ENCODE assay signal across 27 cellular contexts in the genomic region with DNA sequence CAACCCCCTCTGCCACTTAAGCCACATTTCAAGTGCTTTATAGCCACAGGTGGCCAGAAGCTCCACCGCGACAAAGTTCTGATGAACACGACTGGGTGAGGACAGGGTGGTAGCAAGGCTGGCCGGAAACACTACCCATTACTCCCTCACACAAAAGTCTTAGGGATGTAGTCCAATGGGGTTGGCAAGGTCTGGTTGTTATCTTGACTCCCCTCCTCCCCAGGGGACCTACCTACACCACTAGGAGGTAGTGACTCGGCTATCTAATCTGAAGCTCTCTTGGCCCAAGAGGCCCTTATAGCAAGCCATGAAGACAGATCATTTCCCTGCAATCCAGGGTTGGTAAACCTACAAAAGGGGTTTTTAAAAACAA. TPM values are rescaled to one million over a fixed set of nuclear protein-coding genes. Genes with fewer than 3 reads are reported as not detected.
DNase-seq lines count a peak whose midpoint lies in the region; ATAC-seq, FAIRE-seq and TF ChIP-seq lines count a peak whose summit lies in the region.
"Had no signal": no experiment of that assay in that cellular context is flagged by ENCODE, and none has a peak within 500 bp of the region (broad histone marks: within the 10 kb centered on the region; RNA-seq: fewer than 3 reads in every experiment).

No MANE protein-coding gene starts in this region.

- TF ChIP-seq POLR2A in K562 (conservative IDR thresholded peaks at IDR 0.05): no peak

- POLR2A ChIA-PET in activated CD8-positive, alpha-beta T cell treated with anti-CD3 and anti-CD28 coated beads for 36 hours (lab: Charles Lee): interaction anchor here (0.6 to 1.5 kb wide), 3 partner anchors 8 to 230 kb away, joined by 3 to 4 read pairs (median 3); no protein-coding TSS in a partner anchor
- POLR2A ChIA-PET in activated CD8-positive, alpha-beta T cell treated with anti-CD3 and anti-CD28 coated beads, Interleukin-2, amount 10 ng/mL, durations not matched to agents 7 days and 5 days (lab: Charles Lee): interaction anchor here (0.6 kb wide), 1 partner anchor 227 kb away, joined by 4 read pairs; no protein-coding TSS in a partner anchor
- POLR2A ChIA-PET in K562 (lab: Yijun Ruan, JAX) (interaction anchor here (0.7 kb wide), 1 partner anchor 8 kb away, joined by 7 read pairs; a partner anchor contains a TSS), A673 (lab: Charles Lee; ENCODE audit: low non-redundant PET) (interaction anchor here (0.6 kb wide), 1 partner anchor 71 kb away, joined by 4 read pairs; no protein-coding TSS in a partner anchor)

- H3K27ac ChIP-seq in K562 (ENCODE audit: extremely low read depth, low read depth, low read length): no peak overlapping the region
- H3K27ac ChIP-seq in A673 (ENCODE audit: low read depth, low read length, poor library complexity, severe bottlenecking): no peak overlapping the region
- H3K27ac ChIP-seq: esophagus squamous epithelium, ovary, transverse colon had no signal

- peaks cover 0 to 29% of the 10 kb centered on the region in 2 experiments; a peak in 3 of 5 replicates for H3K4me1 ChIP-seq in K562 (replicated peaks in 1 of 2; ENCODE audit: control insufficient read depth in 2 of 2, insufficient read depth in 2 of 2, low read length in 2 of 2)
- H3K4me1 ChIP-seq in A673 (ENCODE audit: insufficient read depth, low read length, poor library complexity, severe bottlenecking): no peaks in the 10 kb centered on the region
- H3K4me1 ChIP-seq: HAP-1 had no signal

- no peak overlapping the region for H3K9ac ChIP-seq in K562 (ENCODE audit: insufficient read depth in 1 of 2, low read depth in 2 of 2, low read length in 2 of 2)

- no peaks in the 10 kb centered on the region for H3K27me3 Mint-ChIP-seq in activated CD8-positive, alpha-beta T cell treated with anti-CD3 and anti-CD28 coated beads for 36 hours
- H3K27me3 Mint-ChIP-seq in activated CD8-positive, alpha-beta T cell treated with anti-CD3 and anti-CD28 coated beads, Interleukin-2, amount 10 ng/mL, durations not matched to agents 7 days and 5 days (ENCODE audit: low read depth): peaks cover 3% of the 10 kb centered on the region
- peaks cover 3% of the 10 kb centered on the region for H3K27me3 Mint-ChIP-seq in IgD-negative memory B cell

- H3K4me3 Mint-ChIP-seq in activated CD8-positive, alpha-beta T cell treated with anti-CD3 and anti-CD28 coated beads for 36 hours: no peak overlapping the region
- H3K4me3 Mint-ChIP-seq in activated CD8-positive, alpha-beta T cell treated with anti-CD3 and anti-CD28 coated beads, Interleukin-2, amount 10 ng/mL, durations not matched to agents 7 days and 5 days: no peak overlapping the region
- H3K4me3 Mint-ChIP-seq in IgD-negative memory B cell: no peak overlapping the region
- H3K4me3 Mint-ChIP-seq: activated T-cell treated with anti-CD3 and anti-CD28 coated beads, Interleukin-2, amount 50 U/mL, for 4 hours had no signal

- CTCF ChIA-PET in activated CD8-positive, alpha-beta T cell treated with anti-CD3 and anti-CD28 coated beads for 36 hours (lab: Charles Lee): interaction anchor here (3.4 to 6.7 kb wide), 2 partner anchors 11 to 46 kb away, joined by 13 to 39 read pairs; no protein-coding TSS in a partner anchor
- CTCF ChIA-PET in activated CD8-positive, alpha-beta T cell treated with anti-CD3 and anti-CD28 coated beads, Interleukin-2, amount 10 ng/mL, durations not matched to agents 7 days and 5 days (lab: Charles Lee): interaction anchor here (0.7 to 4.1 kb wide), 3 partner anchors 10 to 92 kb away, joined by 3 to 19 read pairs (median 3); no protein-coding TSS in a partner anchor
- CTCF ChIA-PET in K562 (lab: Yijun Ruan, JAX; ENCODE audit: low intra/inter-chr PET ratio): no interaction called here
- CTCF ChIA-PET in A673 (lab: Charles Lee): interaction anchor here (2.3 kb wide), 1 partner anchor 10 kb away, joined by 6 read pairs; no protein-coding TSS in a partner anchor

- peaks cover 4% of the 10 kb centered on the region for H3K9me1 ChIP-seq in K562 (ENCODE audit: control insufficient read depth, insufficient read depth, low read length)

- no peak for TF ChIP-seq EP300 in K562 (IDR thresholded peaks at IDR 0.05; ENCODE audit: low read length)

- peaks cover 62% of the 10 kb centered on the region; the same call in 2 of the 3 replicates for H3K36me3 ChIP-seq in K562 (ENCODE audit: control insufficient read depth, insufficient read depth, low read length)
- peaks cover 61% of the 10 kb centered on the region for H3K36me3 ChIP-seq in A673 (ENCODE audit: insufficient read depth, low read length, poor library complexity, severe bottlenecking)
- H3K36me3 ChIP-seq: ovary had no signal

- peak overlapping the region; percentile 57 for H3K27ac Mint-ChIP-seq in activated CD8-positive, alpha-beta T cell treated with anti-CD3 and anti-CD28 coated beads for 36 hours
- H3K27ac Mint-ChIP-seq in activated CD8-positive, alpha-beta T cell treated with anti-CD3 and anti-CD28 coated beads, Interleukin-2, amount 10 ng/mL, durations not matched to agents 7 days and 5 days: no peak overlapping the region
- H3K27ac Mint-ChIP-seq in IgD-negative memory B cell: peak overlapping the region; percentile 82 to 98 (median 94)

- peaks cover 20% of the 10 kb centered on the region; the same call in 1 of the 2 replicates for H4K20me1 ChIP-seq in K562 (replicated peaks; ENCODE audit: control insufficient read depth, insufficient read depth, low read length)

- no peak overlapping the region for H3K4me3 ChIP-seq in K562
- H3K4me3 ChIP-seq in A673 (ENCODE audit: low read depth, low read length, poor library complexity, severe bottlenecking): no peak overlapping the region
- H3K4me3 ChIP-seq: esophagus squamous epithelium, HAP-1, ovary, transverse colon had no signal

- no peak for FAIRE-seq in K562 (lab: Jason Lieb, UNC)

- no peak overlapping the region for H3K4me2 ChIP-seq in K562 (ENCODE audit: insufficient read depth, low read length)

- WGBS in K562 (ENCODE audit: insufficient coverage, low coverage, missing lambda C conversion rate): 76% methylated on average over 5 of the region's 5 CpGs

- H3K9me3 Mint-ChIP-seq in activated CD8-positive, alpha-beta T cell treated with anti-CD3 and anti-CD28 coated beads for 36 hours: no peaks in the 10 kb centered on the region
- H3K9me3 Mint-ChIP-seq in activated CD8-positive, alpha-beta T cell treated with anti-CD3 and anti-CD28 coated beads, Interleukin-2, amount 10 ng/mL, durations not matched to agents 7 days and 5 days (ENCODE audit: insufficient read depth): no peaks in the 10 kb centered on the region
- no peaks in the 10 kb centered on the region for H3K9me3 Mint-ChIP-seq in IgD-negative memory B cell
- H3K9me3 Mint-ChIP-seq: activated T-cell treated with anti-CD3 and anti-CD28 coated beads, Interleukin-2, amount 50 U/mL, for 4 hours had no signal

- H3K27me3 ChIP-seq in K562 (ENCODE audit: control insufficient read depth in 2 of 2, insufficient read depth in 2 of 2, low read length in 2 of 2) (no peaks in the 10 kb centered on the region), A673 (replicated peaks; ENCODE audit: insufficient read depth, low read depth, low read length, poor library complexity) (no peaks in the 10 kb centered on the region)
- H3K27me3 ChIP-seq: esophagus squamous epithelium, ovary, transverse colon had no signal

- no TSS peak for BruUV-seq in K562 (replicated peaks; lab: Mats Ljungman, UMichigan)
- BruUV-seq in A673 (replicated peaks; lab: Mats Ljungman, UMichigan): no TSS peak

- no peak for TF ChIP-seq RAD21 in K562 (CRISPR knock-in tag; conservative IDR thresholded peaks at IDR 0.05 in 1 of 2, IDR thresholded peaks at IDR 0.05 in 1 of 2)

- H3K9me3 ChIP-seq in K562 (replicated peaks; ENCODE audit: control insufficient read depth, insufficient read depth, low read depth, low read length) (no peaks in the 10 kb centered on the region), A673 (ENCODE audit: low read depth, low read length, poor library complexity, severe bottlenecking) (no peaks in the 10 kb centered on the region)
- H3K9me3 ChIP-seq: esophagus squamous epithelium, HAP-1, ovary, transverse colon had no signal

- no peak for TF ChIP-seq CTCF in activated CD8-positive, alpha-beta T cell treated with anti-CD3 and anti-CD28 coated beads for 36 hours (IDR thresholded peaks at IDR 0.05)
- TF ChIP-seq CTCF in K562 (IDR thresholded peaks at IDR 0.05 in 2 of 3, conservative IDR thresholded peaks at IDR 0.05 in 1 of 3; ENCODE audit: insufficient read depth in 2 of 3, low read depth in 1 of 3, low read length in 3 of 3) (no peak), A673 (conservative IDR thresholded peaks at IDR 0.05; ENCODE audit: low read depth, low read length) (no peak)

- no peak for DNase-seq in activated CD8-positive, alpha-beta T cell treated with anti-CD3 and anti-CD28 coated beads for 36 hours
- DNase-seq in activated CD8-positive, alpha-beta T cell treated with anti-CD3 and anti-CD28 coated beads, Interleukin-2, amount 10 ng/mL, durations not matched to agents 7 days and 5 days: no peak
- DNase-seq in K562 (ENCODE audit: extremely low read depth in 1 of 4, low spot score in 3 of 4) (no peak), posterior vena cava (ENCODE audit: low spot score) (peak; percentile 24), A673 (ENCODE audit: low spot score) (no peak), amniotic stem cell (lab: John Stamatoyannopoulos, UW) (no peak), occipital lobe (lab: John Stamatoyannopoulos, UW) (no peak)
- DNase-seq: activated naive CD4-positive, alpha-beta T cell treated with anti-CD3 and anti-CD28 coated beads, Interleukin-2, amount 50 U/mL, for 16 hours; activated T-cell treated with anti-CD3 and anti-CD28 coated beads, Interleukin-2, amount 50 U/mL, for 4 hours; effector CD8-positive, alpha-beta T cell; esophagus squamous epithelium; Kasumi-1; kidney glomerular epithelial cell; mammary epithelial cell; NCI-H1048; NCI-H187; NCI-H526; ovary; right cardiac atrium; stimulated activated CD4-positive, alpha-beta T cell treated with anti-CD3 and anti-CD28 coated beads, Interleukin-4, amount 100 ng/mL, for 24 hours; transverse colon had no signal

- no peak for ATAC-seq in activated CD8-positive, alpha-beta T cell treated with anti-CD3 and anti-CD28 coated beads for 36 hours
- ATAC-seq in activated CD8-positive, alpha-beta T cell treated with anti-CD3 and anti-CD28 coated beads, Interleukin-2, amount 10 ng/mL, durations not matched to agents 7 days and 5 days: no peak
- peak; percentile 39 for ATAC-seq in K562
- ATAC-seq: right cardiac atrium had no signal

- intact Hi-C loops in activated CD8-positive, alpha-beta T cell treated with anti-CD3 and anti-CD28 coated beads for 36 hours (cut with micrococcal nuclease): no loop called here
- intact Hi-C loops in K562 (cut with micrococcal nuclease) (no loop called here), posterior vena cava (cut with DNase I) (no loop called here), A673 (cut with micrococcal nuclease; ENCODE audit: unreplicated experiment) (no loop called here)

- H3K4me1 Mint-ChIP-seq in activated CD8-positive, alpha-beta T cell treated with anti-CD3 and anti-CD28 coated beads for 36 hours (ENCODE audit: low read depth): peaks cover 14% of the 10 kb centered on the region
- H3K4me1 Mint-ChIP-seq in activated CD8-positive, alpha-beta T cell treated with anti-CD3 and anti-CD28 coated beads, Interleukin-2, amount 10 ng/mL, durations not matched to agents 7 days and 5 days (ENCODE audit: low read depth): peaks cover 6% of the 10 kb centered on the region
- peaks cover 23 to 32% (median 26%) of the 10 kb centered on the region in 3 donors for H3K4me1 Mint-ChIP-seq in IgD-negative memory B cell

- no peak overlapping the region for H2AFZ ChIP-seq in K562 (ENCODE audit: low read depth, low read length)

- H3K36me3 Mint-ChIP-seq in activated CD8-positive, alpha-beta T cell treated with anti-CD3 and anti-CD28 coated beads for 36 hours (ENCODE audit: low read depth): peaks cover 46% of the 10 kb centered on the region
- H3K36me3 Mint-ChIP-seq in activated CD8-positive, alpha-beta T cell treated with anti-CD3 and anti-CD28 coated beads, Interleukin-2, amount 10 ng/mL, durations not matched to agents 7 days and 5 days (ENCODE audit: low read depth): peaks cover 54% of the 10 kb centered on the region
- peaks cover 6% of the 10 kb centered on the region for H3K36me3 Mint-ChIP-seq in IgD-negative memory B cell

- in situ Hi-C loops in K562 (cut with MboI): no loop called here

- H3K79me2 ChIP-seq in K562 (ENCODE audit: control insufficient read depth, insufficient read depth, low read length): no peaks in the 10 kb centered on the region

RNA-seq across cellular contexts. Expression of a gene that starts 8.4 kb away (rescaled TPM):
- total RNA-seq in activated CD8-positive, alpha-beta T cell treated with anti-CD3 and anti-CD28 coated beads for 36 hours: not detected
- not detected for total RNA-seq in activated CD8-positive, alpha-beta T cell treated with anti-CD3 and anti-CD28 coated beads, Interleukin-2, amount 10 ng/mL, durations not matched to agents 7 days and 5 days
- polyA plus RNA-seq in IgD-negative memory B cell (not detected), K562 (2011; rRNA removed) (not detected in 2 replicates), K562 (2014; fragmentation: Illumina TruSeq; extraction: Trizol) (not detected in 2 replicates), K562 (2014; fragmentation: Nextera tagmentation; extraction: Ambion mirVana) (not detected), K562 (2014; rRNA removed) (not detected in 2 replicates)
- total RNA-seq in K562 (2011; cell fraction: chromatin; rRNA removed; ENCODE audit: low replicate concordance): not detected in 2 replicates
- not detected in 2 replicates for total RNA-seq in K562 (2011; cell fraction: nucleolus; rRNA removed)
- not detected in 2 replicates for total RNA-seq in K562 (2011; cell fraction: nucleoplasm; rRNA removed)
- total RNA-seq in K562 (2014; rRNA removed) (not detected in 2 replicates), K562 (2014; rRNA removed; fragmentation: Illumina TruSeq; extraction: Trizol) (not detected in 2 replicates), K562 (2015; rRNA removed; fragmentation: Illumina TruSeq; extraction: Trizol) (not detected in 2 replicates), K562 (2021) (not detected in 2 replicates), posterior vena cava (not detected), A673 (2021) (not detected in 2 replicates), occipital lobe (not detected)
- polyA plus RNA-seq in K562 (2011; cell fraction: cytosol; rRNA removed): not detected in 2 replicates
- not detected in 2 replicates for polyA plus RNA-seq in K562 (2011; cell fraction: nucleus; rRNA removed)
- not detected in 2 replicates for polyA plus RNA-seq in K562 (2012)
- polyA minus RNA-seq in K562 (2011; rRNA and poly(A)+ RNA removed): not detected in 2 replicates
- not detected in 2 replicates for polyA minus RNA-seq in K562 (2011; cell fraction: cytosol; rRNA and poly(A)+ RNA removed)
- polyA minus RNA-seq in K562 (2011; cell fraction: nucleus; rRNA and poly(A)+ RNA removed): not detected in 2 replicates
- total RNA-seq: A172; activated T-cell treated with anti-CD3 and anti-CD28 coated beads, Interleukin-2, amount 50 U/mL, for 4 hours; esophagus squamous epithelium; HT1080; mammary epithelial cell; ovary; right cardiac atrium; SK-MEL-5; T-helper 2 cell treated with Interferon-gamma antibody and Interleukin-4, amounts not matched to agents 100 ng/mL and 5 ng/mL, for 36 hours; transverse colon had no signal
- polyA plus RNA-seq: mammary epithelial cell, ovary, right cardiac atrium had no signal

RNA-seq across cellular contexts. Expression of a gene that starts 21.7 kb away (rescaled TPM):
- 10 to 100 TPM; 63.9 to 72.6 TPM for total RNA-seq in activated CD8-positive, alpha-beta T cell treated with anti-CD3 and anti-CD28 coated beads for 36 hours
- total RNA-seq in activated CD8-positive, alpha-beta T cell treated with anti-CD3 and anti-CD28 coated beads, Interleukin-2, amount 10 ng/mL, durations not matched to agents 7 days and 5 days: 100 to 1,000 TPM; 209 to 217 TPM
- polyA plus RNA-seq in IgD-negative memory B cell (36.4 TPM), K562 (2011; rRNA removed) (37.0 and 40.8 TPM in 2 replicates), K562 (2014; fragmentation: Illumina TruSeq; extraction: Trizol) (40.4 and 87.0 TPM in 2 replicates), K562 (2014; fragmentation: Nextera tagmentation; extraction: Ambion mirVana) (10 to 100 TPM in 1 of 2 experiments, 1 to 10 TPM in 1; 5.8 to 17.1 TPM), K562 (2014; rRNA removed) (97.9 and 104 TPM in 2 replicates)
- 20.8 and 44.6 TPM in 2 replicates for total RNA-seq in K562 (2011; cell fraction: chromatin; rRNA removed; ENCODE audit: low replicate concordance)
- total RNA-seq in K562 (2011; cell fraction: nucleolus; rRNA removed): 34.7 and 35.1 TPM in 2 replicates
- 29.4 and 42.3 TPM in 2 replicates for total RNA-seq in K562 (2011; cell fraction: nucleoplasm; rRNA removed)
- total RNA-seq in K562 (2014; rRNA removed) (112 and 114 TPM in 2 replicates), K562 (2014; rRNA removed; fragmentation: Illumina TruSeq; extraction: Trizol) (27.0 and 41.1 TPM in 2 replicates), K562 (2015; rRNA removed; fragmentation: Illumina TruSeq; extraction: Trizol) (65.2 and 68.5 TPM in 2 replicates), K562 (2021) (74.5 and 78.0 TPM in 2 replicates), posterior vena cava (10 to 100 TPM; 39.8 to 44.0 TPM), A673 (2021) (316 and 329 TPM in 2 replicates), occipital lobe (189 TPM)
- polyA plus RNA-seq in K562 (2011; cell fraction: cytosol; rRNA removed): 46.0 and 113 TPM in 2 replicates
- 25.6 and 34.1 TPM in 2 replicates for polyA plus RNA-seq in K562 (2011; cell fraction: nucleus; rRNA removed)
- polyA plus RNA-seq in K562 (2012): 72.1 and 96.6 TPM in 2 replicates
- 39.1 and 58.1 TPM in 2 replicates for polyA minus RNA-seq in K562 (2011; rRNA and poly(A)+ RNA removed)
- polyA minus RNA-seq in K562 (2011; cell fraction: cytosol; rRNA and poly(A)+ RNA removed): 34.9 and 36.6 TPM in 2 replicates
- polyA minus RNA-seq in K562 (2011; cell fraction: nucleus; rRNA and poly(A)+ RNA removed): 12.1 and 17.4 TPM in 2 replicates
